ENCODE assay signal across 9 cellular contexts in the genomic region with DNA sequence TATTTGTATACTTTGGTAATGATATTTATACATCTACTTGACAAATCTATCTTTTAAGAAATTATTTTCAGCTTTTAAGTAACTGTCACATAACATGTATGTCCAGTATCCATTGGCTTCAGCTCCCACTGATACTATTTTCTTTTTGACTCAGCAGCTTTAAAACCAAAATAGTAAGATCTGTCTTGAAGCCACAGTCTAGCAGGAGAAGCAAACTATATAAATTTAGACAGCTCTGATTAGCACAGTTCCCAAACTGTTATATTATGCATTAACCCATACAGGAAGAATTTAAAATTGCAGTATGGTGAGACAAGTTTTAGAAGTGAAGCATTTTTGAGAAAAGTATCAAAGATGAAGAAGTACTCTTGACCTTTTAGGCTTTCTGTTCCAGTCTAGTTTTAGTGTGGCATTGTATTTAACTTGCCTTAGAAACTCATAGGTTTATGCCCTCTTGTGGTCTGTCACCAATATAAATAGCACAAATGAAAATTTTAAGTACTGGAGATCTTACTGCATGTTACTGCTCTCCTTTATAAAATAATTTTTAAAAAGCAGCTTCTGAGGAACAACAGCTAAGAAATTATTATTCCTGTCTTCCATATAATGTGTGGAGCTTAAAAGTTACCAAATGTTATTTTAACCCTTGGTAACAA. TPM values are rescaled to one million over a fixed set of nuclear protein-coding genes. Genes with fewer than 3 reads are reported as not detected.
DNase-seq lines count a peak whose midpoint lies in the region; ATAC-seq and TF ChIP-seq lines count a peak whose summit lies in the region.
"Had no signal": no experiment of that assay in that cellular context is flagged by ENCODE, and none has a peak within 500 bp of the region (broad histone marks: within the 10 kb centered on the region; RNA-seq: fewer than 3 reads in every experiment).

No MANE protein-coding gene starts in this region.

- TF ChIP-seq CTCF in heart left ventricle (IDR thresholded peaks at IDR 0.05) (peak in 7 of 12 donors; percentile 2 to 38 (median 14)), NB4 (IDR thresholded peaks at IDR 0.05; ENCODE audit: low read depth, low read length) (no peak), epithelial cell of esophagus (IDR thresholded peaks at IDR 0.05; ENCODE audit: insufficient read depth, low read depth, low read length, missing control alignments) (peak; percentile 12), type B pancreatic cell (conservative IDR thresholded peaks at IDR 0.05) (peak; percentile 57)

- DNase-seq in heart left ventricle (no peak), left cardiac atrium (no peak), NB4 (ENCODE audit: low read depth) (peak; percentile 25), epithelial cell of esophagus (ENCODE audit: low read depth) (peak; percentile 27), type B pancreatic cell (ENCODE audit: extremely low spot score, unreplicated experiment) (no peak), GDM1 (lab: John Stamatoyannopoulos, UW) (no peak), NCI-H345 (lab: John Stamatoyannopoulos, UW) (no peak)

- ATAC-seq in heart left ventricle (no peak), left cardiac atrium (no peak), HG02571 (IDR thresholded peaks at IDR 0.05; ENCODE audit: unreplicated experiment) (no peak)
- ATAC-seq: WTC11 had no signal

- H3K4me3 Mint-ChIP-seq in type B pancreatic cell, result no peak overlapping the region
- H3K4me3 Mint-ChIP-seq: WTC11 had no signal

- peaks cover 49% of the 10 kb centered on the region for H3K4me1 Mint-ChIP-seq in type B pancreatic cell (ENCODE audit: unreplicated experiment)

- no peaks in the 10 kb centered on the region for H3K9me3 Mint-ChIP-seq in type B pancreatic cell
- H3K9me3 Mint-ChIP-seq: WTC11 had no signal

- TF ChIP-seq POLR2A in heart left ventricle (IDR thresholded peaks at IDR 0.05) (no peak), NB4 (IDR thresholded peaks at IDR 0.05; ENCODE audit: extremely low read depth, insufficient read length) (no peak)

- H3K36me3 Mint-ChIP-seq in type B pancreatic cell, result no peaks in the 10 kb centered on the region
- H3K36me3 Mint-ChIP-seq: WTC11 had no signal

- H3K4me3 ChIP-seq in heart left ventricle, result no peak overlapping the region
- H3K4me3 ChIP-seq in NB4 (ENCODE audit: low read depth, low read length), result no peak overlapping the region
- H3K4me3 ChIP-seq in epithelial cell of esophagus (ENCODE audit: low read length), result no peak overlapping the region

- intact Hi-C loops in heart left ventricle (cut with DNase I), result no loop called here
- intact Hi-C loops in left cardiac atrium (cut with DNase I), result no loop called here

- no peaks in the 10 kb centered on the region for H3K27me3 Mint-ChIP-seq in type B pancreatic cell

- no peaks in the 10 kb centered on the region for H3K9me3 ChIP-seq in heart left ventricle

- H3K27me3 ChIP-seq in heart left ventricle, result no peaks in the 10 kb centered on the region

- no peak overlapping the region for H3K27ac ChIP-seq in heart left ventricle

- H3K4me1 ChIP-seq in heart left ventricle, result peaks cover 0 to 68% (median 47%) of the 10 kb centered on the region in 12 donors

- no peak overlapping the region for H3K27ac Mint-ChIP-seq in type B pancreatic cell

- H3K36me3 ChIP-seq in heart left ventricle, result no peaks in the 10 kb centered on the region

RNA-seq across cellular contexts. Expression of a gene that starts 24.7 kb away (rescaled TPM):
- total RNA-seq in heart left ventricle (10 to 100 TPM; 24.4 to 53.7 (median 44.2) TPM), left cardiac atrium (10 to 100 TPM; 35.2 to 37.1 TPM), type B pancreatic cell (ENCODE audit: low replicate concordance) (51.6 and 63.2 TPM in 2 replicates)
- 10 to 100 TPM; 10.9 to 41.5 TPM for polyA plus RNA-seq in heart left ventricle

Comparison
In these comparisons a context has a peak if more than half of its experiments do, and no peak if none do; other contexts are left out.
1. DNase-seq: peak in NB4 (single experiment) and epithelial cell of esophagus (single experiment); none in heart left ventricle (0 of 5), left cardiac atrium (single experiment), type B pancreatic cell (single experiment), GDM1 (single experiment) and NCI-H345 (single experiment).